29 cellular contexts compared by ENCODE assay signal in genomic region chr17:19345067-19345460, GRCh38. TPM values are rescaled to one million over a fixed set of nuclear protein-coding genes. Genes with fewer than 3 reads are reported as not detected.
DNase-seq lines count a peak whose midpoint lies in the region; ATAC-seq and TF ChIP-seq lines count a peak whose summit lies in the region.
"Had no signal": no experiment of that assay in that cellular context is flagged by ENCODE, and none has a peak within 500 bp of the region (broad histone marks: within the 10 kb centered on the region; RNA-seq: fewer than 3 reads in every experiment).

No MANE protein-coding gene starts in this region.

- H3K27me3 ChIP-seq in adipocyte (replicated peaks; ENCODE audit: control insufficient read depth, insufficient read depth, low read length): no peaks in the 10 kb centered on the region
- H3K27me3 ChIP-seq in liver (ENCODE audit: control insufficient read depth in 4 of 4, insufficient read depth in 4 of 4, low read length in 3 of 4): no peaks in the 10 kb centered on the region
- no peaks in the 10 kb centered on the region for H3K27me3 ChIP-seq in thoracic aorta (replicated peaks; ENCODE audit: insufficient read depth)
- H3K27me3 ChIP-seq: left lung, upper lobe of left lung had no signal

- H3K4me3 ChIP-seq in adipocyte (ENCODE audit: low read length) (no peak overlapping the region), liver (ENCODE audit: low read depth in 1 of 3, low read length in 3 of 3) (no peak overlapping the region), thoracic aorta (no peak overlapping the region)
- H3K4me3 ChIP-seq: HAP-1, left lung, prostate gland, upper lobe of left lung had no signal

- peak overlapping the region; percentile 44 to 68 for H3K27ac ChIP-seq in liver (ENCODE audit: low read depth in 1 of 2, low read length in 2 of 2)
- peak overlapping the region; percentile 77 to 87 for H3K27ac ChIP-seq in thoracic aorta
- H3K27ac ChIP-seq: left lung, neutrophil, upper lobe of left lung had no signal

- no peak for TF ChIP-seq CTCF in liver (IDR thresholded peaks at IDR 0.05; ENCODE audit: low read depth, low read length, missing input control)
- no peak for TF ChIP-seq CTCF in thoracic aorta (IDR thresholded peaks at IDR 0.05)
- no peak for TF ChIP-seq CTCF in GM13976 (IDR thresholded peaks at IDR 0.05; ENCODE audit: borderline replicate concordance, control extremely low read depth, extremely low read depth, insufficient read depth, missing control alignments)

- ATAC-seq in thoracic aorta (ENCODE audit: insufficient number of reproducible peaks, low FRiP score, low read depth): no peak
- ATAC-seq: activated T-helper 17 cell treated with anti-CD3 and anti-CD28 coated beads, Interleukin-2, amount 50 U/mL, for 72 hours; left lung; stimulated activated effector memory CD8-positive, alpha-beta T cell treated with anti-CD3 and anti-CD28 coated beads, Interleukin-12 subunit alpha, Interleukin-12 subunit beta, amount 100 ng/mL, for 72 hours; T-helper 17 cell had no signal

- peak; percentile 43 for DNase-seq in activated CD8-positive, alpha-beta memory T cell treated with anti-CD3 and anti-CD28 coated beads, Interleukin-2, amount 50 U/mL, for 48 hours
- DNase-seq in activated CD8-positive, alpha-beta memory T cell treated with anti-CD3 and anti-CD28 coated beads, Interleukin-2, amount 50 U/mL, for 4 hours: no peak
- no peak for DNase-seq in adipocyte (ENCODE audit: low read depth)
- DNase-seq in thoracic aorta (ENCODE audit: low spot score): no peak
- no peak for DNase-seq in NCI-H2196 treated with DMSO at 0.1 percent for 48 hours (lab: John Stamatoyannopoulos, UW; ENCODE audit: unreplicated experiment)
- no peak for DNase-seq in GM13976 (ENCODE audit: low spot score)
- no peak for DNase-seq in NCI-H82 treated with DMSO at 0.1 percent for 48 hours (lab: John Stamatoyannopoulos, UW; ENCODE audit: unreplicated experiment)
- DNase-seq: activated CD4-positive, alpha-beta T cell treated with anti-CD3 and anti-CD28 coated beads, Interleukin-2, amount 50 U/mL, for 4 hours; activated CD4-positive, CD25-positive, alpha-beta regulatory T cell; anterior cingulate cortex; CD4-positive, CD25-positive, alpha-beta regulatory T cell; cortex of kidney; glutamatergic neuron; mesendoderm; NCI-H1930; NCI-H226; NCI-H526 treated with DMSO at 0.1 percent for 48 hours; SHP77; stimulated activated CD4-positive, alpha-beta T cell treated with anti-CD3 and anti-CD28 coated beads, Interleukin-15, amount 100 ng/mL, for 24 hours; T-helper 17 cell had no signal

- H3K36me3 ChIP-seq in adipocyte (ENCODE audit: control insufficient read depth, insufficient read depth, low read length, severe bottlenecking) (no peaks in the 10 kb centered on the region), liver (ENCODE audit: control insufficient read depth in 4 of 4, insufficient read depth in 3 of 4, low read depth in 1 of 4, low read length in 3 of 4) (no peaks in the 10 kb centered on the region), thoracic aorta (no peaks in the 10 kb centered on the region)
- H3K36me3 ChIP-seq: left lung, neutrophil, prostate gland, upper lobe of left lung had no signal

- in situ Hi-C loops in GM13976 (cut with MboI; ENCODE audit: low sequenced_read_pairs, unreplicated experiment): no loop called here

- no peak for TF ChIP-seq RAD21 in liver (IDR thresholded peaks at IDR 0.05)

- peaks cover 52% of the 10 kb centered on the region for H3K4me1 ChIP-seq in adipocyte (ENCODE audit: control insufficient read depth, insufficient read depth, low read length)
- peaks cover 31 to 73% (median 52%) of the 10 kb centered on the region in 4 donors for H3K4me1 ChIP-seq in liver (ENCODE audit: control insufficient read depth in 4 of 4, insufficient read depth in 4 of 4, low read length in 3 of 4)
- peaks cover 19 to 36% of the 10 kb centered on the region in 2 donors for H3K4me1 ChIP-seq in thoracic aorta (ENCODE audit: control insufficient read depth in 1 of 2, low read depth in 2 of 2)

- WGBS in liver: 46% methylated on average over 7 of the region's 7 CpGs

- H3K9ac ChIP-seq in adipocyte (ENCODE audit: low read length): peak overlapping the region; percentile 70
- no peak overlapping the region for H3K9ac ChIP-seq in liver (ENCODE audit: low read depth in 1 of 2, low read length in 2 of 2)

- H3K9me3 ChIP-seq in adipocyte (ENCODE audit: control insufficient read depth, low read length) (no peaks in the 10 kb centered on the region), liver (ENCODE audit: control insufficient read depth in 4 of 4, low read length in 3 of 4) (no peaks in the 10 kb centered on the region), thoracic aorta (no peaks in the 10 kb centered on the region)
- H3K9me3 ChIP-seq: HAP-1, left lung, neutrophil, prostate gland, upper lobe of left lung had no signal

TF ChIP-seq in liver, 16 proteins besides CTCF, POLR2A, EP300 and RAD21:
- TF ChIP-seq REST (IDR thresholded peaks at IDR 0.05) (no peak), JUND (IDR thresholded peaks at IDR 0.05) (no peak), YY1 (IDR thresholded peaks at IDR 0.05) (no peak), EGR1 (IDR thresholded peaks at IDR 0.05; ENCODE audit: low read depth in 2 of 2) (no peak), MAX (IDR thresholded peaks at IDR 0.05) (no peak)
TF ChIP-seq in liver: peak in this region for 0.

RNA-seq across cellular contexts. Expression of gene B9D1, which starts 17.5 kb away (rescaled TPM):
- total RNA-seq in liver (10 to 100 TPM; 10.8 to 22.0 TPM), thoracic aorta (10 to 100 TPM in 1 of 2 donors, 1 to 10 TPM in 1; 6.3 to 33.4 TPM)
- 10 to 100 TPM in 1 of 2 donors, 1 to 10 TPM in 1; 8.4 to 10.8 TPM for polyA plus RNA-seq in liver

RNA-seq across cellular contexts. Expression of gene MAPK7, which starts 33.2 kb away (rescaled TPM):
- total RNA-seq in liver (1 to 10 TPM; 6.0 to 8.8 TPM), thoracic aorta (10 to 100 TPM; 49.2 to 51.2 TPM)
- 1 to 10 TPM; 3.4 to 4.4 TPM for polyA plus RNA-seq in liver

RNA-seq across cellular contexts. Expression of gene MFAP4, which starts 41.9 kb away (rescaled TPM):
- 1 to 10 TPM; 2.1 to 6.5 TPM for total RNA-seq in liver
- polyA plus RNA-seq in liver: 10 to 100 TPM in 1 of 2 donors, 1 to 10 TPM in 1; 4.9 to 13.3 TPM
- total RNA-seq in thoracic aorta: 100 to 1,000 TPM; 425 to 501 TPM
- total RNA-seq: A172; activated T-helper 17 cell treated with anti-CD3 and anti-CD28 coated beads, Interleukin-2, amount 50 U/mL, for 72 hours; CD4-positive, CD25-positive, alpha-beta regulatory T cell; T-helper 17 cell had no signal
- polyA plus RNA-seq: CD4-positive, CD25-positive, alpha-beta regulatory T cell had no signal

Comparison
In these comparisons a context has a peak if more than half of its experiments do, and no peak if none do; other contexts are left out.
1. RNA of gene MAPK7, which starts 33.2 kb away (total RNA-seq): 49.2 to 51.2 TPM in thoracic aorta; 6.0 to 8.8 TPM in liver; every median in the first group is over 4 times any median in the second.
2. RNA of gene MFAP4, which starts 41.9 kb away (total RNA-seq): 425 to 501 TPM in thoracic aorta; 2.1 to 6.5 TPM in liver; every median in the first group is over 10 times any median in the second.